Comparison of ENCODE assay signal across 16 cellular contexts in the genomic region with DNA sequence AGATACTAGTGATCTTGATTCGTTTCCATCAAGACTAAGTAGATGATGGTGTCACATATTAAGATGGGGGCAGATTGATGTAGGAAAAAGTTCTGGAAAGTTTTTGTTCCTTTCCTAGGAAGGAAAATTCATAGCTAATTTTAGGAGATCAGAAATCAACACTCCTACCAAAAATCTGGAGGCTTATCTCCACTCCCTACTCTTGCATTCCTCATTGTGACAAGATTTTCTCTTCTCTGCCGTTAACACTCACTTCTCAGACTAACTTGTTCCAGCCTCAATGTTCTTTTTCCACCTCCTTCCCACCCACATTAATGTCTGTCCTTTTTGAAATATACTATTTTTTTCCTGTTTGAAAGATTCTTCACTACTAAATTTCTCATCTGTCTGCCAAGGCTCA.
"Had no signal": no experiment of that assay in that cellular context is flagged by ENCODE, and none has a peak within 500 bp of the region (broad histone marks: within the 10 kb centered on the region; RNA-seq: fewer than 3 reads in every experiment).

No MANE protein-coding gene starts in this region.

- H3K27ac Mint-ChIP-seq: dendritic cell treated with granulocyte-macrophage colony-stimulating factor and Interleukin-4, amounts not matched to agents 40 ng/mL and 50 ng/mL, for 4 days; immature natural killer cell had no signal

- ATAC-seq: foreskin keratinocyte, gastroesophageal sphincter, heart left ventricle, left cardiac atrium, left lung, left ventricle myocardium superior, lower lobe of right lung had no signal

- DNase-seq: colonic mucosa; cortex of kidney; effector CD4-positive, alpha-beta T cell; effector memory CD4-positive, alpha-beta T cell; foreskin keratinocyte; heart left ventricle; hypothalamus; immature natural killer cell; left cardiac atrium; left lung; left ventricle myocardium superior; lower lobe of right lung; mesenchymal stem cell; midbrain had no signal

- H3K4me3 Mint-ChIP-seq: dendritic cell treated with granulocyte-macrophage colony-stimulating factor and Interleukin-4, amounts not matched to agents 40 ng/mL and 50 ng/mL, for 4 days; immature natural killer cell had no signal

- H3K4me1 Mint-ChIP-seq: immature natural killer cell had no signal

- H3K27me3 Mint-ChIP-seq: dendritic cell treated with granulocyte-macrophage colony-stimulating factor and Interleukin-4, amounts not matched to agents 40 ng/mL and 50 ng/mL, for 4 days had no signal

- H3K36me3 Mint-ChIP-seq: immature natural killer cell had no signal
